8 cellular contexts compared by ENCODE assay signal in genomic region chr13:110658218-110658911, GRCh38. TPM values are rescaled to one million over a fixed set of nuclear protein-coding genes. Genes with fewer than 3 reads are reported as not detected.
DNase-seq lines count a peak whose midpoint lies in the region; ATAC-seq and TF ChIP-seq lines count a peak whose summit lies in the region.
"Not testable (repeated sequence)": the region's sequence is repeated elsewhere in the genome, so short reads cannot be mapped to it uniquely, and the experiment has no call there.

No MANE protein-coding gene starts in this region.

- not testable (repeated sequence) for TF ChIP-seq CTCF in CD8-positive, alpha-beta T cell (IDR thresholded peaks at IDR 0.05)

- not testable (repeated sequence) for H3K9me3 ChIP-seq in CD8-positive, alpha-beta T cell (ENCODE audit: low read length)

- H3K27ac ChIP-seq in CD8-positive, alpha-beta T cell (ENCODE audit: low read depth, low read length), result not testable (repeated sequence)

- peak overlapping the region; percentile 62 for H3K27ac Mint-ChIP-seq in CD8-positive, alpha-beta T cell
- peak overlapping the region in 9 of 10 donors; percentile 5 to 80 (median 57) for H3K27ac Mint-ChIP-seq in naive thymus-derived CD8-positive, alpha-beta T cell

- intact Hi-C loops in CD8-positive, alpha-beta T cell (cut with DNase I, micrococcal nuclease), result not testable (repeated sequence)

- H3K4me1 ChIP-seq in CD8-positive, alpha-beta T cell (ENCODE audit: insufficient read depth, low read length), result peaks cover 15% of the 10 kb centered on the region

- CTCF ChIA-PET in CD8-positive, alpha-beta T cell (lab: Charles Lee), result interaction anchor here (1.0 kb wide), 1 partner anchor 9 kb away, joined by 3 read pairs; no protein-coding TSS in a partner anchor

- not testable (repeated sequence) for H3K9me3 Mint-ChIP-seq in CD8-positive, alpha-beta T cell; naive thymus-derived CD8-positive, alpha-beta T cell

- POLR2A ChIA-PET in CD8-positive, alpha-beta T cell (lab: Charles Lee); naive thymus-derived CD8-positive, alpha-beta T cell (lab: Charles Lee): not testable (repeated sequence)

- peaks cover 33% of the 10 kb centered on the region for H3K4me1 Mint-ChIP-seq in CD8-positive, alpha-beta T cell (ENCODE audit: low read depth)
- H3K4me1 Mint-ChIP-seq in naive thymus-derived CD8-positive, alpha-beta T cell, result peaks cover 14 to 58% (median 37%) of the 10 kb centered on the region in 4 donors

- H3K36me3 ChIP-seq in CD8-positive, alpha-beta T cell (ENCODE audit: insufficient read depth, low read length), result peaks cover 14% of the 10 kb centered on the region

- H3K4me3 Mint-ChIP-seq in CD8-positive, alpha-beta T cell, result peak overlapping the region; percentile 0
- H3K4me3 Mint-ChIP-seq in naive thymus-derived CD8-positive, alpha-beta T cell, result peak overlapping the region in 9 of 10 donors; percentile 8 to 66 (median 21)

- DNase-seq in CD8-positive, alpha-beta T cell, result not testable (repeated sequence)
- DNase-seq in RPMI8226, result peak; percentile 61
- peak; percentile 47 for DNase-seq in activated effector memory CD4-positive, alpha-beta T cell treated with anti-CD3 and anti-CD28 coated beads, Interleukin-2, amount 50 U/mL, for 16 hours
- DNase-seq in naive thymus-derived CD8-positive, alpha-beta T cell, result peak in 2 of 10 donors; percentile 41 to 53

- H3K4me3 ChIP-seq in CD8-positive, alpha-beta T cell (ENCODE audit: low read depth, low read length), result not testable (repeated sequence)

- not testable (repeated sequence) for H3K27me3 ChIP-seq in CD8-positive, alpha-beta T cell (ENCODE audit: insufficient read depth, low read length)

- not testable (repeated sequence) for H3K27me3 Mint-ChIP-seq in CD8-positive, alpha-beta T cell (ENCODE audit: low read depth); naive thymus-derived CD8-positive, alpha-beta T cell

- H3K36me3 Mint-ChIP-seq in CD8-positive, alpha-beta T cell, result peaks cover 66% of the 10 kb centered on the region
- peaks cover 27 to 76% (median 49%) of the 10 kb centered on the region in 3 donors for H3K36me3 Mint-ChIP-seq in naive thymus-derived CD8-positive, alpha-beta T cell

- ATAC-seq in CD8-positive, alpha-beta T cell, result peak; percentile 49
- ATAC-seq in GM19023 (IDR thresholded peaks at IDR 0.05; ENCODE audit: unreplicated experiment) (peak; percentile 80), GM21528 (IDR thresholded peaks at IDR 0.05; ENCODE audit: low FRiP score, unreplicated experiment) (peak; percentile 87), HG02973 (IDR thresholded peaks at IDR 0.05; ENCODE audit: unreplicated experiment) (peak; percentile 90), HG03520 (IDR thresholded peaks at IDR 0.05; ENCODE audit: unreplicated experiment) (peak; percentile 85)
- peak; percentile 62 to 86 for ATAC-seq in naive thymus-derived CD8-positive, alpha-beta T cell

RNA-seq across cellular contexts. Expression of gene NAXD, which starts 43.0 kb away (rescaled TPM):
- 10 to 100 TPM; 23.4 to 25.6 TPM for total RNA-seq in CD8-positive, alpha-beta T cell
- total RNA-seq in naive thymus-derived CD8-positive, alpha-beta T cell, result 10 to 100 TPM; 34.3 to 38.1 TPM
- polyA plus RNA-seq in naive thymus-derived CD8-positive, alpha-beta T cell, result 10 to 100 TPM; 10.4 to 26.9 (median 18.1) TPM

RNA-seq across cellular contexts. Expression of gene CARS2, which starts 47.6 kb away (rescaled TPM):
- 10 to 100 TPM; 48.2 to 48.8 TPM for total RNA-seq in CD8-positive, alpha-beta T cell
- 100 to 1,000 TPM; 110 to 124 TPM for total RNA-seq in naive thymus-derived CD8-positive, alpha-beta T cell
- 10 to 100 TPM; 35.9 to 47.1 (median 44.0) TPM for polyA plus RNA-seq in naive thymus-derived CD8-positive, alpha-beta T cell

RNA-seq across cellular contexts. Expression of gene ING1, which starts 55.1 kb away (rescaled TPM):
- 10 to 100 TPM; 14.9 to 15.6 TPM for total RNA-seq in CD8-positive, alpha-beta T cell
- total RNA-seq in naive thymus-derived CD8-positive, alpha-beta T cell, result 10 to 100 TPM; 22.5 to 23.9 TPM
- 10 to 100 TPM in 2 of 3 donors, 1 to 10 TPM in 1; 7.9 to 17.5 (median 10.7) TPM for polyA plus RNA-seq in naive thymus-derived CD8-positive, alpha-beta T cell
